In the genomic region with DNA sequence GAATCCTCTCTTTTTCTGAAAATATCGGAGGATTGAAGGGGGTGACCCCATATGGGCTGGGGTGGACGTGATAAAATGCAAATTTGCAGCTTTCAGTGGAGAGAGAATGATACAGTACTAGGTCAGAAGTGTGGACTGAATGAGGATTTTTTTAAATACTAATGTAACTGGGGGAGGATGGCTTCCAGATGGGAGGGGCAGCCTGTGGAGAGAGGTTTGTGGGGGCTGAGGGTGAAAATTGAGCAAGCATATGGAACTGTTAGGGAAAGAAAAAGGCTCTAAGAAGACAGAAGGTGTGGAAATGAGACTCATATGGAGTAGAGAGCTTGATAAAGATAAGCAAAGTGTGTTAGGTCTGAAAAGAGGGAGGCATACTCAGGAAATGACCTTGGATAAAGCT, we compare ENCODE assay signal across 1 cellular context.
TF ChIP-seq lines count a peak whose summit lies in the region.

No MANE protein-coding gene starts in this region.

TF ChIP-seq in H1, 55 proteins besides CTCF, POLR2A, EP300 and RAD21:
- TF ChIP-seq POLR2AphosphoS5 (IDR thresholded peaks at IDR 0.05; ENCODE audit: low read depth, low read length) (no peak), TAF1 (IDR thresholded peaks at IDR 0.05; ENCODE audit: low read depth, low read length) (no peak), SIN3A (conservative IDR thresholded peaks at IDR 0.05 in 1 of 2, IDR thresholded peaks at IDR 0.05 in 1 of 2; ENCODE audit: low read depth in 1 of 2, low read length in 2 of 2) (no peak), GTF2F1 (IDR thresholded peaks at IDR 0.05; ENCODE audit: borderline replicate concordance, low read depth, low read length) (no peak), CBX8 (IDR thresholded peaks at IDR 0.05; ENCODE audit: borderline replicate concordance, low read depth, low read length) (no peak), BCL11A (IDR thresholded peaks at IDR 0.05; ENCODE audit: low read depth in 2 of 2, low read length in 2 of 2) (no peak), RNF2 (IDR thresholded peaks at IDR 0.05; ENCODE audit: borderline replicate concordance, low read depth, low read length, missing control alignments, poor library complexity, severe bottlenecking) (no peak), SP1 (IDR thresholded peaks at IDR 0.05; ENCODE audit: low read depth, low read length) (no peak), TAF7 (optimal IDR thresholded peaks at IDR 0.05; ENCODE audit: borderline replicate concordance, low read depth, low read length) (no peak), CHD2 (IDR thresholded peaks at IDR 0.05; ENCODE audit: low read length) (no peak), KDM1A (IDR thresholded peaks at IDR 0.05; ENCODE audit: borderline replicate concordance, low read length) (no peak), GABPA (IDR thresholded peaks at IDR 0.05; ENCODE audit: borderline replicate concordance, insufficient read depth, low read length) (no peak), SIX5 (IDR thresholded peaks at IDR 0.05; ENCODE audit: low read depth, low read length) (no peak), NRF1 (IDR thresholded peaks at IDR 0.05; ENCODE audit: low read depth, low read length) (no peak), HDAC2 (IDR thresholded peaks at IDR 0.05; ENCODE audit: borderline replicate concordance in 1 of 2, low read depth in 2 of 2, low read length in 2 of 2) (no peak), RFX5 (IDR thresholded peaks at IDR 0.05; ENCODE audit: borderline replicate concordance, low read depth, low read length) (no peak), ZNF274 (IDR thresholded peaks at IDR 0.05; ENCODE audit: borderline replicate concordance, extremely low read depth, low read length) (no peak)
- TF ChIP-seq, protein P1, sequence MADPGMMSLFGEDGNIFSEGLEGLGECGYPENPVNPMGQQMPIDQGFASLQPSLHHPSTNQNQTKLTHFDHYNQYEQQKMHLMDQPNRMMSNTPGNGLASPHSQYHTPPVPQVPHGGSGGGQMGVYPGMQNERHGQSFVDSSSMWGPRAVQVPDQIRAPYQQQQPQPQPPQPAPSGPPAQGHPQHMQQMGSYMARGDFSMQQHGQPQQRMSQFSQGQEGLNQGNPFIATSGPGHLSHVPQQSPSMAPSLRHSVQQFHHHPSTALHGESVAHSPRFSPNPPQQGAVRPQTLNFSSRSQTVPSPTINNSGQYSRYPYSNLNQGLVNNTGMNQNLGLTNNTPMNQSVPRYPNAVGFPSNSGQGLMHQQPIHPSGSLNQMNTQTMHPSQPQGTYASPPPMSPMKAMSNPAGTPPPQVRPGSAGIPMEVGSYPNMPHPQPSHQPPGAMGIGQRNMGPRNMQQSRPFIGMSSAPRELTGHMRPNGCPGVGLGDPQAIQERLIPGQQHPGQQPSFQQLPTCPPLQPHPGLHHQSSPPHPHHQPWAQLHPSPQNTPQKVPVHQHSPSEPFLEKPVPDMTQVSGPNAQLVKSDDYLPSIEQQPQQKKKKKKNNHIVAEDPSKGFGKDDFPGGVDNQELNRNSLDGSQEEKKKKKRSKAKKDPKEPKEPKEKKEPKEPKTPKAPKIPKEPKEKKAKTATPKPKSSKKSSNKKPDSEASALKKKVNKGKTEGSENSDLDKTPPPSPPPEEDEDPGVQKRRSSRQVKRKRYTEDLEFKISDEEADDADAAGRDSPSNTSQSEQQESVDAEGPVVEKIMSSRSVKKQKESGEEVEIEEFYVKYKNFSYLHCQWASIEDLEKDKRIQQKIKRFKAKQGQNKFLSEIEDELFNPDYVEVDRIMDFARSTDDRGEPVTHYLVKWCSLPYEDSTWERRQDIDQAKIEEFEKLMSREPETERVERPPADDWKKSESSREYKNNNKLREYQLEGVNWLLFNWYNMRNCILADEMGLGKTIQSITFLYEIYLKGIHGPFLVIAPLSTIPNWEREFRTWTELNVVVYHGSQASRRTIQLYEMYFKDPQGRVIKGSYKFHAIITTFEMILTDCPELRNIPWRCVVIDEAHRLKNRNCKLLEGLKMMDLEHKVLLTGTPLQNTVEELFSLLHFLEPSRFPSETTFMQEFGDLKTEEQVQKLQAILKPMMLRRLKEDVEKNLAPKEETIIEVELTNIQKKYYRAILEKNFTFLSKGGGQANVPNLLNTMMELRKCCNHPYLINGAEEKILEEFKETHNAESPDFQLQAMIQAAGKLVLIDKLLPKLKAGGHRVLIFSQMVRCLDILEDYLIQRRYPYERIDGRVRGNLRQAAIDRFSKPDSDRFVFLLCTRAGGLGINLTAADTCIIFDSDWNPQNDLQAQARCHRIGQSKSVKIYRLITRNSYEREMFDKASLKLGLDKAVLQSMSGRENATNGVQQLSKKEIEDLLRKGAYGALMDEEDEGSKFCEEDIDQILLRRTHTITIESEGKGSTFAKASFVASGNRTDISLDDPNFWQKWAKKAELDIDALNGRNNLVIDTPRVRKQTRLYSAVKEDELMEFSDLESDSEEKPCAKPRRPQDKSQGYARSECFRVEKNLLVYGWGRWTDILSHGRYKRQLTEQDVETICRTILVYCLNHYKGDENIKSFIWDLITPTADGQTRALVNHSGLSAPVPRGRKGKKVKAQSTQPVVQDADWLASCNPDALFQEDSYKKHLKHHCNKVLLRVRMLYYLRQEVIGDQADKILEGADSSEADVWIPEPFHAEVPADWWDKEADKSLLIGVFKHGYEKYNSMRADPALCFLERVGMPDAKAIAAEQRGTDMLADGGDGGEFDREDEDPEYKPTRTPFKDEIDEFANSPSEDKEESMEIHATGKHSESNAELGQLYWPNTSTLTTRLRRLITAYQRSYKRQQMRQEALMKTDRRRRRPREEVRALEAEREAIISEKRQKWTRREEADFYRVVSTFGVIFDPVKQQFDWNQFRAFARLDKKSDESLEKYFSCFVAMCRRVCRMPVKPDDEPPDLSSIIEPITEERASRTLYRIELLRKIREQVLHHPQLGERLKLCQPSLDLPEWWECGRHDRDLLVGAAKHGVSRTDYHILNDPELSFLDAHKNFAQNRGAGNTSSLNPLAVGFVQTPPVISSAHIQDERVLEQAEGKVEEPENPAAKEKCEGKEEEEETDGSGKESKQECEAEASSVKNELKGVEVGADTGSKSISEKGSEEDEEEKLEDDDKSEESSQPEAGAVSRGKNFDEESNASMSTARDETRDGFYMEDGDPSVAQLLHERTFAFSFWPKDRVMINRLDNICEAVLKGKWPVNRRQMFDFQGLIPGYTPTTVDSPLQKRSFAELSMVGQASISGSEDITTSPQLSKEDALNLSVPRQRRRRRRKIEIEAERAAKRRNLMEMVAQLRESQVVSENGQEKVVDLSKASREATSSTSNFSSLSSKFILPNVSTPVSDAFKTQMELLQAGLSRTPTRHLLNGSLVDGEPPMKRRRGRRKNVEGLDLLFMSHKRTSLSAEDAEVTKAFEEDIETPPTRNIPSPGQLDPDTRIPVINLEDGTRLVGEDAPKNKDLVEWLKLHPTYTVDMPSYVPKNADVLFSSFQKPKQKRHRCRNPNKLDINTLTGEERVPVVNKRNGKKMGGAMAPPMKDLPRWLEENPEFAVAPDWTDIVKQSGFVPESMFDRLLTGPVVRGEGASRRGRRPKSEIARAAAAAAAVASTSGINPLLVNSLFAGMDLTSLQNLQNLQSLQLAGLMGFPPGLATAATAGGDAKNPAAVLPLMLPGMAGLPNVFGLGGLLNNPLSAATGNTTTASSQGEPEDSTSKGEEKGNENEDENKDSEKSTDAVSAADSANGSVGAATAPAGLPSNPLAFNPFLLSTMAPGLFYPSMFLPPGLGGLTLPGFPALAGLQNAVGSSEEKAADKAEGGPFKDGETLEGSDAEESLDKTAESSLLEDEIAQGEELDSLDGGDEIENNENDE (IDR thresholded peaks at IDR 0.05; ENCODE audit: insufficient replicate concordance, low read length): no peak
- TF ChIP-seq, protein P2, sequence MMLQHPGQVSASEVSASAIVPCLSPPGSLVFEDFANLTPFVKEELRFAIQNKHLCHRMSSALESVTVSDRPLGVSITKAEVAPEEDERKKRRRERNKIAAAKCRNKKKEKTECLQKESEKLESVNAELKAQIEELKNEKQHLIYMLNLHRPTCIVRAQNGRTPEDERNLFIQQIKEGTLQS (IDR thresholded peaks at IDR 0.05; ENCODE audit: insufficient read depth, low read depth, low read length): no peak
- TF ChIP-seq, protein P3, sequence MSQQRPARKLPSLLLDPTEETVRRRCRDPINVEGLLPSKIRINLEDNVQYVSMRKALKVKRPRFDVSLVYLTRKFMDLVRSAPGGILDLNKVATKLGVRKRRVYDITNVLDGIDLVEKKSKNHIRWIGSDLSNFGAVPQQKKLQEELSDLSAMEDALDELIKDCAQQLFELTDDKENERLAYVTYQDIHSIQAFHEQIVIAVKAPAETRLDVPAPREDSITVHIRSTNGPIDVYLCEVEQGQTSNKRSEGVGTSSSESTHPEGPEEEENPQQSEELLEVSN (IDR thresholded peaks at IDR 0.05): no peak
